1 cellular context compared by ENCODE assay signal in genomic region chr20:54115172-54115854, GRCh38.
TF ChIP-seq lines count a peak whose summit lies in the region.

No MANE protein-coding gene starts in this region.

TF ChIP-seq in HepG2, 621 proteins besides CTCF, POLR2A, EP300 and RAD21 (continued from another document and continues in another):
- TF ChIP-seq MLXIP (CRISPR knock-in tag; IDR thresholded peaks at IDR 0.05; ENCODE audit: borderline replicate concordance) (no peak), ZFY (CRISPR knock-in tag; IDR thresholded peaks at IDR 0.05) (no peak), SP140L (CRISPR knock-in tag; IDR thresholded peaks at IDR 0.05; ENCODE audit: borderline replicate concordance) (0 out of 2 replicates have a peak, but pooled peaks have one; percentile 45), SMAD9 (CRISPR knock-in tag; IDR thresholded peaks at IDR 0.05) (peak; percentile 90; the same call in 1 of the 2 replicates), BCL3 (CRISPR knock-in tag; IDR thresholded peaks at IDR 0.05) (no peak), TEAD3 (CRISPR knock-in tag; optimal IDR thresholded peaks at IDR 0.05; ENCODE audit: borderline replicate concordance) (peak; percentile 15), KAT8 (CRISPR knock-in tag; IDR thresholded peaks at IDR 0.05) (0 out of 2 replicates have a peak, but pooled peaks have one; percentile 7), ATAD3A (CRISPR knock-in tag; IDR thresholded peaks at IDR 0.05) (no peak), ZNF17 (CRISPR knock-in tag; IDR thresholded peaks at IDR 0.05) (no peak), ZNF138 (CRISPR knock-in tag; IDR thresholded peaks at IDR 0.05; ENCODE audit: low read depth) (no peak), TAF15 (IDR thresholded peaks at IDR 0.05; ENCODE audit: low read depth, low read length, poor library complexity, severe bottlenecking) (no peak), ZNF441 (CRISPR knock-in tag; IDR thresholded peaks at IDR 0.05; ENCODE audit: borderline replicate concordance) (no peak), ZNF614 (CRISPR knock-in tag; IDR thresholded peaks at IDR 0.05; ENCODE audit: borderline replicate concordance) (0 out of 2 replicates have a peak, but pooled peaks have one; percentile 33), CREM (IDR thresholded peaks at IDR 0.05) (no peak), CREM (CRISPR knock-in tag; IDR thresholded peaks at IDR 0.05) (no peak), NR2F6 (IDR thresholded peaks at IDR 0.05) (no peak), NR2F6 (CRISPR knock-in tag; IDR thresholded peaks at IDR 0.05) (no peak; the same call in 1 of the 2 replicates), ZNF788 (CRISPR knock-in tag; IDR thresholded peaks at IDR 0.05; ENCODE audit: borderline replicate concordance) (no peak), ZNF33B (CRISPR knock-in tag; IDR thresholded peaks at IDR 0.05) (no peak), ZFP1 (CRISPR knock-in tag; IDR thresholded peaks at IDR 0.05) (no peak), ZNF143 (CRISPR knock-in tag; IDR thresholded peaks at IDR 0.05) (no peak), THAP11 (CRISPR knock-in tag; IDR thresholded peaks at IDR 0.05) (no peak), GATAD2A (CRISPR knock-in tag; IDR thresholded peaks at IDR 0.05) (no peak), ZSCAN25 (CRISPR knock-in tag; IDR thresholded peaks at IDR 0.05) (peak; percentile 66)
- TF ChIP-seq, protein P1, sequence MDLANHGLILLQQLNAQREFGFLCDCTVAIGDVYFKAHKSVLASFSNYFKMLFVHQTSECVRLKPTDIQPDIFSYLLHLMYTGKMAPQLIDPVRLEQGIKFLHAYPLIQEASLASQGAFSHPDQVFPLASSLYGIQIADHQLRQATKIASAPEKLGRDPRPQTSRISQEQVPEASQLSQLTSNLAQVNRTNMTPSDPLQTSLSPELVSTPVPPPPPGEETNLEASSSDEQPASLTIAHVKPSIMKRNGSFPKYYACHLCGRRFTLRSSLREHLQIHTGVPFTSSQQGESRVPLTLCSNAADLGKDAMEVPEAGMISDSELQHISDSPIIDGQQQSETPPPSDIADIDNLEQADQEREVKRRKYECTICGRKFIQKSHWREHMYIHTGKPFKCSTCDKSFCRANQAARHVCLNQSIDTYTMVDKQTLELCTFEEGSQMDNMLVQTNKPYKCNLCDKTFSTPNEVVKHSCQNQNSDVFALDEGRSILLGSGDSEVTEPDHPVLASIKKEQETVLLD (CRISPR knock-in tag; IDR thresholded peaks at IDR 0.05; ENCODE audit: low read depth), result no peak
- TF ChIP-seq, protein P2, sequence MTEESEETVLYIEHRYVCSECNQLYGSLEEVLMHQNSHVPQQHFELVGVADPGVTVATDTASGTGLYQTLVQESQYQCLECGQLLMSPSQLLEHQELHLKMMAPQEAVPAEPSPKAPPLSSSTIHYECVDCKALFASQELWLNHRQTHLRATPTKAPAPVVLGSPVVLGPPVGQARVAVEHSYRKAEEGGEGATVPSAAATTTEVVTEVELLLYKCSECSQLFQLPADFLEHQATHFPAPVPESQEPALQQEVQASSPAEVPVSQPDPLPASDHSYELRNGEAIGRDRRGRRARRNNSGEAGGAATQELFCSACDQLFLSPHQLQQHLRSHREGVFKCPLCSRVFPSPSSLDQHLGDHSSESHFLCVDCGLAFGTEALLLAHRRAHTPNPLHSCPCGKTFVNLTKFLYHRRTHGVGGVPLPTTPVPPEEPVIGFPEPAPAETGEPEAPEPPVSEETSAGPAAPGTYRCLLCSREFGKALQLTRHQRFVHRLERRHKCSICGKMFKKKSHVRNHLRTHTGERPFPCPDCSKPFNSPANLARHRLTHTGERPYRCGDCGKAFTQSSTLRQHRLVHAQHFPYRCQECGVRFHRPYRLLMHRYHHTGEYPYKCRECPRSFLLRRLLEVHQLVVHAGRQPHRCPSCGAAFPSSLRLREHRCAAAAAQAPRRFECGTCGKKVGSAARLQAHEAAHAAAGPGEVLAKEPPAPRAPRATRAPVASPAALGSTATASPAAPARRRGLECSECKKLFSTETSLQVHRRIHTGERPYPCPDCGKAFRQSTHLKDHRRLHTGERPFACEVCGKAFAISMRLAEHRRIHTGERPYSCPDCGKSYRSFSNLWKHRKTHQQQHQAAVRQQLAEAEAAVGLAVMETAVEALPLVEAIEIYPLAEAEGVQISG (CRISPR knock-in tag; IDR thresholded peaks at IDR 0.05), result peak; percentile 22; the same call in 1 of the 2 replicates
- TF ChIP-seq, protein P3, sequence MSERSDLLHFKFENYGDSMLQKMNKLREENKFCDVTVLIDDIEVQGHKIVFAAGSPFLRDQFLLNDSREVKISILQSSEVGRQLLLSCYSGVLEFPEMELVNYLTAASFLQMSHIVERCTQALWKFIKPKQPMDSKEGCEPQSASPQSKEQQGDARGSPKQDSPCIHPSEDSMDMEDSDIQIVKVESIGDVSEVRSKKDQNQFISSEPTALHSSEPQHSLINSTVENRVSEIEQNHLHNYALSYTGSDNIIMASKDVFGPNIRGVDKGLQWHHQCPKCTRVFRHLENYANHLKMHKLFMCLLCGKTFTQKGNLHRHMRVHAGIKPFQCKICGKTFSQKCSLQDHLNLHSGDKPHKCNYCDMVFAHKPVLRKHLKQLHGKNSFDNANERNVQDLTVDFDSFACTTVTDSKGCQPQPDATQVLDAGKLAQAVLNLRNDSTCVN (CRISPR knock-in tag; IDR thresholded peaks at IDR 0.05; ENCODE audit: borderline replicate concordance), result peak; percentile 62; the same call in 1 of the 2 replicates
- TF ChIP-seq, protein P4, sequence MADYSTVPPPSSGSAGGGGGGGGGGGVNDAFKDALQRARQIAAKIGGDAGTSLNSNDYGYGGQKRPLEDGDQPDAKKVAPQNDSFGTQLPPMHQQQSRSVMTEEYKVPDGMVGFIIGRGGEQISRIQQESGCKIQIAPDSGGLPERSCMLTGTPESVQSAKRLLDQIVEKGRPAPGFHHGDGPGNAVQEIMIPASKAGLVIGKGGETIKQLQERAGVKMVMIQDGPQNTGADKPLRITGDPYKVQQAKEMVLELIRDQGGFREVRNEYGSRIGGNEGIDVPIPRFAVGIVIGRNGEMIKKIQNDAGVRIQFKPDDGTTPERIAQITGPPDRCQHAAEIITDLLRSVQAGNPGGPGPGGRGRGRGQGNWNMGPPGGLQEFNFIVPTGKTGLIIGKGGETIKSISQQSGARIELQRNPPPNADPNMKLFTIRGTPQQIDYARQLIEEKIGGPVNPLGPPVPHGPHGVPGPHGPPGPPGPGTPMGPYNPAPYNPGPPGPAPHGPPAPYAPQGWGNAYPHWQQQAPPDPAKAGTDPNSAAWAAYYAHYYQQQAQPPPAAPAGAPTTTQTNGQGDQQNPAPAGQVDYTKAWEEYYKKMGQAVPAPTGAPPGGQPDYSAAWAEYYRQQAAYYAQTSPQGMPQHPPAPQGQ (CRISPR knock-in tag; IDR thresholded peaks at IDR 0.05; ENCODE audit: borderline replicate concordance), result 0 out of 2 replicates have a peak, but pooled peaks have one; percentile 74
- TF ChIP-seq, protein P5, sequence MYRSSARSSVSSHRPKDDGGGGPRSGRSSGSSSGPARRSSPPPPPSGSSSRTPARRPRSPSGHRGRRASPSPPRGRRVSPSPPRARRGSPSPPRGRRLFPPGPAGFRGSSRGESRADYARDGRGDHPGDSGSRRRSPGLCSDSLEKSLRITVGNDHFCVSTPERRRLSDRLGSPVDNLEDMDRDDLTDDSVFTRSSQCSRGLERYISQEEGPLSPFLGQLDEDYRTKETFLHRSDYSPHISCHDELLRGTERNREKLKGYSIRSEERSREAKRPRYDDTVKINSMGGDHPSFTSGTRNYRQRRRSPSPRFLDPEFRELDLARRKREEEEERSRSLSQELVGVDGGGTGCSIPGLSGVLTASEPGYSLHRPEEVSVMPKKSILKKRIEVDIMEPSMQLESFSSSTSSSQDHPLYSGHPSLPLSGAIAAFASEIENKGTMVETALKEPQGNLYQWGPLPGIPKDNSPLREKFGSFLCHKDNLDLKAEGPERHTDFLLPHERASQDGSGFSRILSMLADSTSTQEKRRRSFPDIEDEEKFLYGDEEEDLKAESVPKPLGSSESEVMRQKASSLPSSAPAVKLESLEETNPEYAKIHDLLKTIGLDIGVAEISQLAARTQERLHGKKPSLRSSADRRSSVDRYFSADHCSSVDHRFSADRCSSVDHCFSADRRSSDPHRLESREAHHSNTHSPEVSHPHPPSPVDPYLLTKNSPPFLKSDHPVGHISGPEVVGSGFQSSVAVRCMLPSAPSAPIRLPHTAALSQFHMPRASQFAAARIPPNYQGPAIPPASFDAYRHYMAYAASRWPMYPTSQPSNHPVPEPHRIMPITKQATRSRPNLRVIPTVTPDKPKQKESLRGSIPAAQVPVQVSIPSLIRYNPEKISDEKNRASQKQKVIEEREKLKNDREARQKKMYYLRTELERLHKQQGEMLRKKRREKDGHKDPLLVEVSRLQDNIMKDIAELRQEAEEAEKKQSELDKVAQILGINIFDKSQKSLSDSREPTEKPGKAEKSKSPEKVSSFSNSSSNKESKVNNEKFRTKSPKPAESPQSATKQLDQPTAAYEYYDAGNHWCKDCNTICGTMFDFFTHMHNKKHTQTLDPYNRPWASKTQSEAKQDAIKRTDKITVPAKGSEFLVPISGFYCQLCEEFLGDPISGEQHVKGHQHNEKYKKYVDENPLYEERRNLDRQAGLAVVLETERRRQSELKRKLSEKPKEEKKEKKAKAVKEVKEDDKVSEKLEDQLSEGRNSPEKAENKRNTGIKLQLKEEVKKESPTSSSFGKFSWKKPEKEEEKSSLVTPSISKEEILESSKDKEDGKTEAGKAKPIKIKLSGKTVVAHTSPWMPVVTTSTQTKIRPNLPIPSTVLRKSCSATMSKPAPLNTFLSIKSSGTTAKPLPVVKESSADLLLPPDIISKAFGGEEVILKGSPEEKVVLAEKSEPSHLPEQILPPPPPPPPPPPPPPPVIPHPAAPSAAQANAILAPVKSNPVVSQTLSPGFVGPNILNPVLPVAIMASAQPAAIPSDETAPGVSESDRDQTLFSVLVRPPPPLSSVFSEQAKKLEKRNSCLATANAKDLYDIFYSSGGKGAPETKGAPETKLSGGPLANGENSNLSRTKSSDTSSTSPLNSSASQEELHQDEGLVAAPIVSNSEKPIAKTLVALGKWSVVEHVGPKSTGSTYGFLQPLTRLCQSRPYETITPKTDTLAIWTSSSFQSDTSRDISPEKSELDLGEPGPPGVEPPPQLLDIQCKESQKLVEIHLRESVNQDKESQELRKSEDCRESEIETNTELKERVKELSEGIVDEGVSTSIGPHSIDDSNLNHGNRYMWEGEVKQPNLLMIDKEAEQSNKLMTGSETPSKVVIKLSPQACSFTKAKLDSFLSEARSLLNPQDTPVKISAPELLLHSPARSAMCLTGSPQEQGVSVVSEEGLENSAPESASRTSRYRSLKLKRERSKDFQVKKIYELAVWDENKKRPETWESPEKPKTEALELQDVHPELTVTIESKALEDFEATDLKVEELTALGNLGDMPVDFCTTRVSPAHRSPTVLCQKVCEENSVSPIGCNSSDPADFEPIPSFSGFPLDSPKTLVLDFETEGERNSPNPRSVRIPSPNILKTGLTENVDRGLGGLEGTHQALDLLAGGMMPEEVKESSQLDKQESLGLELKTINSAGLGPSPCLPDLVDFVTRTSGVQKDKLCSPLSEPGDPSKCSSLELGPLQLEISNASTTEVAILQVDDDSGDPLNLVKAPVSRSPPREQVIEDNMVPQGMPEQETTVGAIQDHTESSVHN (CRISPR knock-in tag; IDR thresholded peaks at IDR 0.05), result 0 out of 2 replicates have a peak, but pooled peaks have one; percentile 31
- TF ChIP-seq, protein P6, sequence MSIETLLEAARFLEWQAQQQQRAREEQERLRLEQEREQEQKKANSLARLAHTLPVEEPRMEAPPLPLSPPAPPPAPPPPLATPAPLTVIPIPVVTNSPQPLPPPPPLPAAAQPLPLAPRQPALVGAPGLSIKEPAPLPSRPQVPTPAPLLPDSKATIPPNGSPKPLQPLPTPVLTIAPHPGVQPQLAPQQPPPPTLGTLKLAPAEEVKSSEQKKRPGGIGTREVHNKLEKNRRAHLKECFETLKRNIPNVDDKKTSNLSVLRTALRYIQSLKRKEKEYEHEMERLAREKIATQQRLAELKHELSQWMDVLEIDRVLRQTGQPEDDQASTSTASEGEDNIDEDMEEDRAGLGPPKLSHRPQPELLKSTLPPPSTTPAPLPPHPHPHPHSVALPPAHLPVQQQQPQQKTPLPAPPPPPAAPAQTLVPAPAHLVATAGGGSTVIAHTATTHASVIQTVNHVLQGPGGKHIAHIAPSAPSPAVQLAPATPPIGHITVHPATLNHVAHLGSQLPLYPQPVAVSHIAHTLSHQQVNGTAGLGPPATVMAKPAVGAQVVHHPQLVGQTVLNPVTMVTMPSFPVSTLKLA (IDR thresholded peaks at IDR 0.05), result no peak
